Comparison of ENCODE assay signal across 20 cellular contexts in genomic region chr6:112931835-112932234, GRCh38.
DNase-seq lines count a peak whose midpoint lies in the region; ATAC-seq and TF ChIP-seq lines count a peak whose summit lies in the region.
"Had no signal": no experiment of that assay in that cellular context is flagged by ENCODE, and none has a peak within 500 bp of the region (broad histone marks: within the 10 kb centered on the region; RNA-seq: fewer than 3 reads in every experiment).

No MANE protein-coding gene starts in this region.

- WGBS in GM23248 (ENCODE audit: low coverage in 1 of 2, low lambda C conversion rate in 2 of 2, missing lambda C conversion rate in 2 of 2), 2 experiments: 64 to 67% methylated on average over 3 of the region's 3 CpGs

- H3K4me1 ChIP-seq in GM23248 (ENCODE audit: insufficient read depth): peaks cover 18% of the 10 kb centered on the region
- H3K4me1 ChIP-seq in MM.1S (ENCODE audit: low read length): no peaks in the 10 kb centered on the region

- H3K9ac ChIP-seq in GM23248: no peak overlapping the region
- no peak overlapping the region for H3K9ac ChIP-seq in MM.1S (ENCODE audit: low read length)

- peaks cover 2 to 4% of the 10 kb centered on the region in 2 donors for H3K9me3 Mint-ChIP-seq in stimulated activated naive CD8-positive, alpha-beta T cell treated with anti-CD3 and anti-CD28 coated beads, Interleukin-15, amount 100 ng/mL, for 72 hours
- H3K9me3 Mint-ChIP-seq: activated CD4-positive, alpha-beta T cell treated with anti-CD3 and anti-CD28 coated beads, Interleukin-2, amount 10 ng/mL, durations not matched to agents 7 days and 5 days; memory B cell had no signal

- no peaks in the 10 kb centered on the region for H3K9me3 ChIP-seq in GM23248 (ENCODE audit: low read depth)
- no peaks in the 10 kb centered on the region for H3K9me3 ChIP-seq in MM.1S (replicated peaks; ENCODE audit: insufficient read depth, low read length)

- H3K27me3 ChIP-seq in GM23248 (replicated peaks; ENCODE audit: insufficient read depth) (no peaks in the 10 kb centered on the region), MM.1S (replicated peaks; ENCODE audit: insufficient read depth, low read length) (no peaks in the 10 kb centered on the region)

- no peaks in the 10 kb centered on the region for H3K27me3 Mint-ChIP-seq in stimulated activated naive CD8-positive, alpha-beta T cell treated with anti-CD3 and anti-CD28 coated beads, Interleukin-15, amount 100 ng/mL, for 72 hours
- H3K27me3 Mint-ChIP-seq: activated CD4-positive, alpha-beta T cell treated with anti-CD3 and anti-CD28 coated beads, Interleukin-2, amount 10 ng/mL, durations not matched to agents 7 days and 5 days; central memory CD8-positive, alpha-beta T cell; memory B cell; natural killer cell treated with Interleukin-12 subunit alpha and Interleukin-12 subunit beta and Interleukin-15 and Interleukin-18, amount 100 ng/mL, for 72 hours had no signal

- no peaks in the 10 kb centered on the region for H3K36me3 ChIP-seq in GM23248 (ENCODE audit: low read depth)
- no peaks in the 10 kb centered on the region for H3K36me3 ChIP-seq in MM.1S (replicated peaks; ENCODE audit: insufficient read depth, low read length)

- no peak for TF ChIP-seq CTCF in AG04449 (IDR thresholded peaks at IDR 0.05; ENCODE audit: insufficient read depth, low read length, missing control alignments)
- TF ChIP-seq CTCF in MM.1S (IDR thresholded peaks at IDR 0.05; ENCODE audit: low read length): no peak

- CTCF ChIA-PET in AG04449 (lab: Yijun Ruan, JAX): no interaction called here

- no peak overlapping the region for H3K4me2 ChIP-seq in GM23248 (ENCODE audit: unreplicated experiment)
- H3K4me2 ChIP-seq in MM.1S (ENCODE audit: low read depth, low read length): no peak overlapping the region

- DNase-seq in AG04449 (ENCODE audit: low read depth, low spot score): peak; percentile 36
- peak; percentile 9 for DNase-seq in GM23248
- peak; percentile 20 for DNase-seq in dedifferentiated amniotic fluid mesenchymal stem cell (ENCODE audit: extremely low spot score)
- DNase-seq in myocyte (ENCODE audit: low read depth): peak; percentile 52
- no peak for DNase-seq in stimulated activated naive CD8-positive, alpha-beta T cell treated with anti-CD3 and anti-CD28 coated beads, Interleukin-15, amount 100 ng/mL, for 72 hours
- no peak for DNase-seq in NCI-H2196 (lab: John Stamatoyannopoulos, UW; ENCODE audit: unreplicated experiment)
- DNase-seq in MM.1S: no peak
- no peak for DNase-seq in NCI-H1436 treated with DMSO at 0.1 percent for 48 hours (lab: John Stamatoyannopoulos, UW)
- DNase-seq: activated CD4-positive, alpha-beta T cell treated with anti-CD3 and anti-CD28 coated beads, Interleukin-2, amount 10 ng/mL, durations not matched to agents 7 days and 5 days; activated effector memory CD4-positive, alpha-beta T cell treated with anti-CD3 and anti-CD28 coated beads, Interleukin-2, amount 50 U/mL, for 16 hours; DND-41; effector memory CD4-positive, alpha-beta T cell; H7; hypothalamus; NCI-H748 treated with DMSO at 0.1 percent for 48 hours; SHP77 treated with DMSO at 0.1 percent for 48 hours; stimulated activated CD8-positive, alpha-beta memory T cell treated with anti-CD3 and anti-CD28 coated beads, Interleukin-4, amount 100 ng/mL, for 48 hours had no signal

- H3F3A ChIP-seq in GM23248 (ENCODE audit: insufficient read depth) (peaks cover 22% of the 10 kb centered on the region), MM.1S (ENCODE audit: insufficient read depth, low read length) (no peaks in the 10 kb centered on the region)

- H3K79me2 ChIP-seq in GM23248 (ENCODE audit: insufficient read depth): no peaks in the 10 kb centered on the region
- no peaks in the 10 kb centered on the region for H3K79me2 ChIP-seq in MM.1S (ENCODE audit: low read length)

- H3K4me3 ChIP-seq in AG04449 (ENCODE audit: low read depth, low read length) (no peak overlapping the region), GM23248 (no peak overlapping the region), MM.1S (ENCODE audit: low read length) (no peak overlapping the region)

- H3K27ac Mint-ChIP-seq in stimulated activated naive CD8-positive, alpha-beta T cell treated with anti-CD3 and anti-CD28 coated beads, Interleukin-15, amount 100 ng/mL, for 72 hours: no peak overlapping the region
- H3K27ac Mint-ChIP-seq: activated CD4-positive, alpha-beta T cell treated with anti-CD3 and anti-CD28 coated beads, Interleukin-2, amount 10 ng/mL, durations not matched to agents 7 days and 5 days; memory B cell; natural killer cell treated with Interleukin-12 subunit alpha and Interleukin-12 subunit beta and Interleukin-15 and Interleukin-18, amount 100 ng/mL, for 72 hours had no signal

- H2AFZ ChIP-seq in GM23248 (no peak overlapping the region), MM.1S (ENCODE audit: low read length) (no peak overlapping the region)

- no peaks in the 10 kb centered on the region for H3K9me2 ChIP-seq in GM23248 (ENCODE audit: insufficient read depth)
- H3K9me2 ChIP-seq in MM.1S (replicated peaks; ENCODE audit: insufficient read depth, low read length): no peaks in the 10 kb centered on the region

- H3K4me1 Mint-ChIP-seq in stimulated activated naive CD8-positive, alpha-beta T cell treated with anti-CD3 and anti-CD28 coated beads, Interleukin-15, amount 100 ng/mL, for 72 hours: no peaks in the 10 kb centered on the region
- H3K4me1 Mint-ChIP-seq: activated CD4-positive, alpha-beta T cell treated with anti-CD3 and anti-CD28 coated beads, Interleukin-2, amount 10 ng/mL, durations not matched to agents 7 days and 5 days; central memory CD8-positive, alpha-beta T cell; memory B cell had no signal

- H4K20me1 ChIP-seq in GM23248 (ENCODE audit: insufficient read depth) (no peaks in the 10 kb centered on the region), MM.1S (ENCODE audit: insufficient read depth, low read length) (no peaks in the 10 kb centered on the region)

- no peak for ATAC-seq in stimulated activated naive CD8-positive, alpha-beta T cell treated with anti-CD3 and anti-CD28 coated beads, Interleukin-15, amount 100 ng/mL, for 72 hours
- ATAC-seq: natural killer cell treated with Interleukin-12 subunit alpha and Interleukin-12 subunit beta and Interleukin-15 and Interleukin-18, amount 100 ng/mL, for 72 hours had no signal

- no peak overlapping the region for H3K4me3 Mint-ChIP-seq in stimulated activated naive CD8-positive, alpha-beta T cell treated with anti-CD3 and anti-CD28 coated beads, Interleukin-15, amount 100 ng/mL, for 72 hours
- H3K4me3 Mint-ChIP-seq: activated CD4-positive, alpha-beta T cell treated with anti-CD3 and anti-CD28 coated beads, Interleukin-2, amount 10 ng/mL, durations not matched to agents 7 days and 5 days; central memory CD8-positive, alpha-beta T cell; memory B cell; natural killer cell treated with Interleukin-12 subunit alpha and Interleukin-12 subunit beta and Interleukin-15 and Interleukin-18, amount 100 ng/mL, for 72 hours had no signal

- H3K27ac ChIP-seq in GM23248 (no peak overlapping the region), MM.1S (ENCODE audit: low read length) (no peak overlapping the region)

- POLR2A ChIA-PET in AG04449 (lab: Yijun Ruan, JAX): no interaction called here

- in situ Hi-C loops in GM23248 (cut with MboI): no loop called here

Comparison
In these comparisons a context has a peak if more than half of its experiments do, and no peak if none do; other contexts are left out.
1. DNase-seq: peak in AG04449 (single experiment), GM23248 (single experiment), dedifferentiated amniotic fluid mesenchymal stem cell (single experiment) and myocyte (single experiment); none in stimulated activated naive CD8-positive, alpha-beta T cell treated with anti-CD3 and anti-CD28 coated beads, Interleukin-15, amount 100 ng/mL, for 72 hours (0 of 2), NCI-H2196 (single experiment), MM.1S (single experiment) and NCI-H1436 treated with DMSO at 0.1 percent for 48 hours (single experiment).